In genomic region chr1:150234309-150234646, GRCh38 we compare ENCODE assay signal across 8 cellular contexts. TPM values are rescaled to one million over a fixed set of nuclear protein-coding genes. Genes with fewer than 3 reads are reported as not detected.
A peak's percentile ranks its signal among the peaks of the same experiment; 100 is the strongest.
DNase-seq lines count a peak whose midpoint lies in the region; ATAC-seq and TF ChIP-seq lines count a peak whose summit lies in the region.

No MANE protein-coding gene starts in this region.

- H3F3A ChIP-seq in PC-3 (ENCODE audit: low read length, unreplicated experiment), result no peaks in the 10 kb centered on the region

- peak overlapping the region; percentile 79 for H3K9ac ChIP-seq in PC-3 (ENCODE audit: low read length)

- no peak for TF ChIP-seq CTCF in GM12864 (IDR thresholded peaks at IDR 0.05; ENCODE audit: low read depth, low read length, missing control alignments)
- TF ChIP-seq CTCF in PC-3 (conservative IDR thresholded peaks at IDR 0.05; ENCODE audit: low read depth, low read length), result no peak
- TF ChIP-seq CTCF in fibroblast of pulmonary artery (IDR thresholded peaks at IDR 0.05; ENCODE audit: low read length, missing control alignments), result no peak
- no peak for TF ChIP-seq CTCF in progenitor cell of endocrine pancreas (IDR thresholded peaks at IDR 0.05; ENCODE audit: unreplicated experiment)

- H3K4me2 ChIP-seq in PC-3 (ENCODE audit: low read length), result peak overlapping the region; percentile 83

- intact Hi-C loops in PC-3 (cut with micrococcal nuclease), result loop anchor here (1.0 kb wide), 1 partner anchor 42 kb away; no protein-coding TSS in a partner anchor

- H3K27ac ChIP-seq in PC-3 (ENCODE audit: low read length), result peak overlapping the region; percentile 36

- CTCF ChIA-PET in PC-3 (lab: Charles Lee), result no interaction called here

- H3K79me2 ChIP-seq in PC-3 (ENCODE audit: low read length), result peaks cover 60% of the 10 kb centered on the region

- DNase-seq in GM12864 (ENCODE audit: low read depth) (no peak), PC-3 (no peak), fibroblast of pulmonary artery (ENCODE audit: low read depth) (no peak), progenitor cell of endocrine pancreas (ENCODE audit: low spot score, unreplicated experiment) (no peak), DMS153 (lab: John Stamatoyannopoulos, UW) (no peak), activated gamma-delta T cell treated with Interleukin-2 at 50 U/mL for 16 hours (no peak), germinal center (ENCODE audit: low spot score) (no peak)

- H2AFZ ChIP-seq in PC-3 (ENCODE audit: low read length), result peak overlapping the region; percentile 69

- H3K36me3 Mint-ChIP-seq in progenitor cell of endocrine pancreas (ENCODE audit: insufficient read depth), result peaks cover 5% of the 10 kb centered on the region

- peak overlapping the region; percentile 91 for H3K27ac Mint-ChIP-seq in progenitor cell of endocrine pancreas

- no peaks in the 10 kb centered on the region for H3K27me3 ChIP-seq in PC-3 (ENCODE audit: low read length)

- H3K9me3 Mint-ChIP-seq in progenitor cell of endocrine pancreas (ENCODE audit: low read depth), result no peaks in the 10 kb centered on the region

- no peaks in the 10 kb centered on the region for H3K27me3 Mint-ChIP-seq in progenitor cell of endocrine pancreas

- ATAC-seq in PC-3 (no peak), GM19455 (IDR thresholded peaks at IDR 0.05; ENCODE audit: unreplicated experiment) (no peak)

- peaks cover 19% of the 10 kb centered on the region for H3K4me1 Mint-ChIP-seq in progenitor cell of endocrine pancreas (ENCODE audit: low read depth)

- H3K4me3 Mint-ChIP-seq in progenitor cell of endocrine pancreas (ENCODE audit: low read depth), result no peak overlapping the region

- no TSS peak for BruUV-seq in PC-3 (replicated peaks; lab: Mats Ljungman, UMichigan)

- POLR2A ChIA-PET in PC-3 (lab: Charles Lee; ENCODE audit: unreplicated experiment), result interaction anchor here (0.6 kb wide), 1 partner anchor 555 kb away, joined by 4 read pairs; no protein-coding TSS in a partner anchor

- peaks cover 4% of the 10 kb centered on the region; the same call in 1 of the 2 replicates for H4K20me1 ChIP-seq in PC-3 (ENCODE audit: low read length)

- no peaks in the 10 kb centered on the region for H3K9me2 ChIP-seq in PC-3 (replicated peaks; ENCODE audit: low read length)

- H3K4me3 ChIP-seq in GM12864 (ENCODE audit: low read depth, low read length) (peak overlapping the region; percentile 96), PC-3 (ENCODE audit: low read length) (peak overlapping the region; percentile 77), fibroblast of pulmonary artery (replicated peaks; ENCODE audit: low read depth, low read length) (peak overlapping the region; percentile 82)

- H3K36me3 ChIP-seq in PC-3 (ENCODE audit: low read depth, low read length), result peaks cover 9% of the 10 kb centered on the region; the same call in 1 of the 2 replicates

- H3K9me3 ChIP-seq in PC-3 (ENCODE audit: low read length), result no peaks in the 10 kb centered on the region

- H3K4me1 ChIP-seq in PC-3 (ENCODE audit: insufficient read depth, low read length), result peaks cover 22% of the 10 kb centered on the region

RNA-seq across cellular contexts. Expression of gene ANP32E, which starts 1.6 kb away (rescaled TPM):
- total RNA-seq in PC-3 (2014; rRNA removed) (42.0 and 47.4 TPM in 2 replicates), progenitor cell of endocrine pancreas (52.1 TPM in 2 replicates)

RNA-seq across cellular contexts. Expression of gene CA14, which starts 23.3 kb away (rescaled TPM):
- total RNA-seq in PC-3 (2014; rRNA removed) (not detected in 2 replicates), progenitor cell of endocrine pancreas (13.1 and 16.6 TPM in 2 replicates)

RNA-seq across cellular contexts. Expression of gene APH1A, which starts 34.5 kb away (rescaled TPM):
- 211 and 222 TPM in 2 replicates for total RNA-seq in PC-3 (2014; rRNA removed)
- total RNA-seq in progenitor cell of endocrine pancreas, result 129 and 136 TPM in 2 replicates

RNA-seq across cellular contexts. Expression of gene C1orf54, which starts 38.3 kb away (rescaled TPM):
- total RNA-seq in PC-3 (2014; rRNA removed), result 0.98 TPM in 1 of 2 replicates, not detected in the other
- 2.0 and 2.9 TPM in 2 replicates for total RNA-seq in progenitor cell of endocrine pancreas

RNA-seq across cellular contexts. Expression of gene CIART, which starts 48.1 kb away (rescaled TPM):
- 19.0 and 27.0 TPM in 2 replicates for total RNA-seq in PC-3 (2014; rRNA removed)
- 1.9 and 2.7 TPM in 2 replicates for total RNA-seq in progenitor cell of endocrine pancreas

Comparison
In these comparisons a context has a peak if more than half of its experiments do, and no peak if none do; other contexts are left out.
1. RNA of gene CA14, which starts 23.3 kb away (total RNA-seq): 13.1 to 16.6 TPM in progenitor cell of endocrine pancreas; not detected in PC-3; every median in the first group is over 10 times any median in the second.
2. Peak in every context shown above with its lines, with median percentiles within 50 percentile points of each other: H3K4me3 ChIP-seq.